In the genomic region with DNA sequence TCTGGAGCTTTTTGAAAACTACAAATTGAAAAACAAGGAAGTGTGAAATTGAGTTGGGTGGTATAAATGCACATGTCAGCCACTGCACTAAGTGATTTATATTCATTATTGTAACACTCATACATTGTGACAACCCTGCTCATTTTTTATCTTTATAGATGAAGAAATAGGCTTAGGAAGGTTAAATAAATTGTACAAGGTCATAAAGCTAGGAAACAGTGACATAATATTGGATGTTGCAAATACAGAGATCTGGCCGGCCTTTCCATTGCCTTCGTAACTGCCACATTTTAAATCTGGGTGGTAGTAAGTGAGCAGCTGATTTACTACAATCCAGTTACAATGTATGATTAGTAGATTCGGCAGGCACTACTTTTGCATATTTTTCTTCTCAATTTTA, we compare ENCODE assay signal across 18 cellular contexts.
"Had no signal": no experiment of that assay in that cellular context is flagged by ENCODE, and none has a peak within 500 bp of the region (broad histone marks: within the 10 kb centered on the region; RNA-seq: fewer than 3 reads in every experiment).

No MANE protein-coding gene starts in this region.

- FAIRE-seq: bronchial epithelial cell had no signal

- H3K27me3 ChIP-seq: ascending aorta, gastrocnemius medialis, heart right ventricle had no signal

- H3K27ac ChIP-seq: ascending aorta, skin epidermis, VCaP had no signal

- DNase-seq: activated CD4-positive, alpha-beta T cell treated with anti-CD3 and anti-CD28 coated beads for 1 hour; activated CD4-positive, alpha-beta T cell treated with anti-CD3 and anti-CD28 coated beads, Interleukin-2, amount 50 U/mL, for 4 hours; activated naive CD4-positive, alpha-beta T cell treated with Interleukin-2 at 50 U/mL for 16 hours; effector memory CD8-positive, alpha-beta T cell; gastrocnemius medialis; heart right ventricle; left cardiac atrium; natural killer cell; nucleus accumbens; stimulated activated CD4-positive, alpha-beta T cell treated with anti-CD3 and anti-CD28 coated beads, Interleukin-4, amount 100 ng/mL, for 24 hours; stimulated activated naive CD4-positive, alpha-beta T cell treated with Interleukin-2 at 50 U/mL for 16 hours; substantia nigra; trophoblast cell had no signal

- H3K9me3 ChIP-seq: ascending aorta, gastrocnemius medialis, heart right ventricle had no signal

- H3K4me3 ChIP-seq: ascending aorta, gastrocnemius medialis, heart right ventricle, skin epidermis had no signal

- ATAC-seq: activated T-helper 17 cell treated with anti-CD3 and anti-CD28 coated beads, Interleukin-2, amount 50 U/mL, for 72 hours; effector memory CD8-positive, alpha-beta T cell; gastrocnemius medialis; heart right ventricle; left cardiac atrium; natural killer cell had no signal
